17 cellular contexts compared by ENCODE assay signal in genomic region chr20:25046736-25047666, GRCh38. TPM values are rescaled to one million over a fixed set of nuclear protein-coding genes. Genes with fewer than 3 reads are reported as not detected.
DNase-seq lines count a peak whose midpoint lies in the region; ATAC-seq, FAIRE-seq and TF ChIP-seq lines count a peak whose summit lies in the region.
"Had no signal": no experiment of that assay in that cellular context is flagged by ENCODE, and none has a peak within 500 bp of the region (broad histone marks: within the 10 kb centered on the region; RNA-seq: fewer than 3 reads in every experiment).

No MANE protein-coding gene starts in this region.

- no peak for TF ChIP-seq CTCF in pancreas (IDR thresholded peaks at IDR 0.05)

- H3K36me3 ChIP-seq in esophagus (ENCODE audit: control insufficient read depth in 2 of 2, insufficient read depth in 2 of 2, low read length in 1 of 2) (peaks cover 3 to 19% of the 10 kb centered on the region in 2 donors), pancreas (peaks cover 0 to 21% (median 0%) of the 10 kb centered on the region in 3 donors), aorta (ENCODE audit: control insufficient read depth in 1 of 2, insufficient read depth in 2 of 2, low read length in 1 of 2) (no peaks in the 10 kb centered on the region)
- H3K36me3 ChIP-seq: cardiac muscle cell had no signal

- H3K4me1 ChIP-seq in esophagus (ENCODE audit: control insufficient read depth in 2 of 2, insufficient read depth in 2 of 2, low read length in 1 of 2) (peaks cover 28 to 56% of the 10 kb centered on the region in 2 donors), pancreas (peaks cover 46 to 60% (median 59%) of the 10 kb centered on the region in 3 donors), aorta (ENCODE audit: control insufficient read depth in 1 of 2, insufficient read depth in 2 of 2, low read length in 2 of 2) (peaks cover 3 to 13% of the 10 kb centered on the region in 2 donors)

- ATAC-seq in Right ventricle myocardium inferior, result no peak
- no peak for ATAC-seq in pancreas
- ATAC-seq in aorta (ENCODE audit: low FRiP score), result no peak
- no peak for ATAC-seq in HG03159 (IDR thresholded peaks at IDR 0.05; ENCODE audit: unreplicated experiment)

- H3K27me3 ChIP-seq in esophagus (ENCODE audit: control insufficient read depth in 1 of 2, insufficient read depth in 2 of 2, low read length in 2 of 2) (no peaks in the 10 kb centered on the region), pancreas (no peaks in the 10 kb centered on the region), aorta (ENCODE audit: control insufficient read depth in 1 of 2, insufficient read depth in 2 of 2, low read length in 1 of 2) (no peaks in the 10 kb centered on the region)

- H3K4me3 ChIP-seq in esophagus (ENCODE audit: low read depth in 1 of 2, low read length in 2 of 2) (no peak overlapping the region), pancreas (no peak overlapping the region), aorta (ENCODE audit: low read length in 2 of 2) (no peak overlapping the region)
- H3K4me3 ChIP-seq: cardiac muscle cell, smooth muscle cell had no signal

- intact Hi-C loops in cardiac septum (cut with DNase I), result no loop called here
- intact Hi-C loops in Right ventricle myocardium inferior (cut with DNase I), result no loop called here
- intact Hi-C loops in pancreas (cut with DNase I), result loop anchor here in 1 of 3 donors (5.0 kb wide), 1 partner anchor 35 kb away; no protein-coding TSS in a partner anchor
- intact Hi-C loops in aorta (cut with DNase I), result no loop called here

- 82 to 87% methylated on average over 21 of the region's 21 CpGs for WGBS in esophagus, 2 donors
- 75 to 81% methylated on average over 21 of the region's 21 CpGs for WGBS in pancreas, 2 donors
- WGBS in aorta, 2 donors, result 71 to 78% methylated on average over 21 of the region's 21 CpGs

- no peak for FAIRE-seq in pancreas (lab: Jason Lieb, UNC)

- DNase-seq in cardiac septum (ENCODE audit: low spot score), result peak; percentile 65
- no peak for DNase-seq in Right ventricle myocardium inferior (ENCODE audit: missing footprints)
- peak in 4 of 6 donors; percentile 1 to 46 (median 12) for DNase-seq in pancreas
- peak; percentile 23 to 53 for DNase-seq in aorta
- no peak for DNase-seq in LoVo (ENCODE audit: low spot score)
- DNase-seq in activated naive CD4-positive, alpha-beta T cell treated with Interleukin-2 at 50 U/mL for 16 hours, result no peak
- DNase-seq: activated CD4-positive, alpha-beta T cell treated with anti-CD3 and anti-CD28 coated beads, Interleukin-2, amount 10 ng/mL, durations not matched to agents 24 days and 14 days; activated T-cell treated with anti-CD3 and anti-CD28 coated beads for 4 hours; H7; Karpas-422 had no signal

- H3K9me3 ChIP-seq in esophagus (ENCODE audit: control insufficient read depth in 2 of 2, insufficient read depth in 1 of 2, low read depth in 1 of 2, low read length in 1 of 2), result no peaks in the 10 kb centered on the region
- no peaks in the 10 kb centered on the region for H3K9me3 ChIP-seq in pancreas
- no peaks in the 10 kb centered on the region for H3K9me3 ChIP-seq in aorta (ENCODE audit: control insufficient read depth, low read length)

- H3K27ac ChIP-seq in esophagus (ENCODE audit: low read depth in 2 of 2, low read length in 1 of 2), result peak overlapping the region; percentile 65 to 66
- no peak overlapping the region for H3K27ac ChIP-seq in pancreas
- no peak overlapping the region for H3K27ac ChIP-seq in aorta (ENCODE audit: low read depth in 1 of 2, low read length in 2 of 2)
- H3K27ac ChIP-seq: cardiac muscle cell had no signal

RNA-seq across cellular contexts. Expression of gene ACSS1, which starts 10.9 kb away (rescaled TPM):
- total RNA-seq in cardiac septum (47.6 TPM), Right ventricle myocardium inferior (135 TPM), pancreas (10 to 100 TPM; 30.4 to 47.2 (median 36.0) TPM), aorta (10 to 100 TPM; 14.8 to 23.4 TPM)
- polyA plus RNA-seq in esophagus (1 to 10 TPM; 8.0 to 8.8 TPM), pancreas (10 to 100 TPM; 34.6 to 43.7 TPM), aorta (10 to 100 TPM in 1 of 2 donors, 1 to 10 TPM in 1; 7.6 to 21.8 TPM)
- total RNA-seq: cardiac muscle cell, H7 had no signal
- polyA plus RNA-seq: cardiac muscle cell had no signal

RNA-seq across cellular contexts. Expression of gene VSX1, which starts 34.9 kb away (rescaled TPM):
- total RNA-seq in cardiac septum (0.54 TPM), Right ventricle myocardium inferior (0.14 TPM), pancreas (under 1 TPM; 0.13 to 0.31 (median 0.23) TPM), aorta (not detected)
- polyA plus RNA-seq in esophagus (not detected), pancreas (under 1 TPM; 0.08 to 0.77 TPM), aorta (not detected)
- total RNA-seq: activated CD4-positive, alpha-beta T cell treated with anti-CD3 and anti-CD28 coated beads, Interleukin-2, amount 10 ng/mL, durations not matched to agents 24 days and 14 days; cardiac muscle cell; H7; mononuclear cell; osteoblast; smooth muscle cell; ureter had no signal
- polyA plus RNA-seq: cardiac muscle cell, smooth muscle cell had no signal

RNA-seq across cellular contexts. Expression of gene APMAP, which starts 54.5 kb away (rescaled TPM):
- total RNA-seq in cardiac septum (28.2 TPM), Right ventricle myocardium inferior (26.8 TPM), pancreas (10 to 100 TPM; 20.8 to 39.2 (median 28.4) TPM), aorta (10 to 100 TPM; 43.8 to 54.1 TPM)
- polyA plus RNA-seq in esophagus (10 to 100 TPM in 1 of 2 donors, 1 to 10 TPM in 1; 9.6 to 20.5 TPM), pancreas (10 to 100 TPM; 22.9 to 47.8 TPM), aorta (10 to 100 TPM; 23.4 to 37.8 TPM)

Comparison
In these comparisons a context has a peak if more than half of its experiments do, and no peak if none do; other contexts are left out.
1. DNase-seq: peak in cardiac septum (single experiment), pancreas (4 of 6) and aorta (2 of 2); none in Right ventricle myocardium inferior (single experiment), LoVo (single experiment) and activated naive CD4-positive, alpha-beta T cell treated with Interleukin-2 at 50 U/mL for 16 hours (single experiment).
2. H3K27ac ChIP-seq: peak in esophagus (2 of 2); none in pancreas (0 of 4) and aorta (0 of 2).